In the genomic region with DNA sequence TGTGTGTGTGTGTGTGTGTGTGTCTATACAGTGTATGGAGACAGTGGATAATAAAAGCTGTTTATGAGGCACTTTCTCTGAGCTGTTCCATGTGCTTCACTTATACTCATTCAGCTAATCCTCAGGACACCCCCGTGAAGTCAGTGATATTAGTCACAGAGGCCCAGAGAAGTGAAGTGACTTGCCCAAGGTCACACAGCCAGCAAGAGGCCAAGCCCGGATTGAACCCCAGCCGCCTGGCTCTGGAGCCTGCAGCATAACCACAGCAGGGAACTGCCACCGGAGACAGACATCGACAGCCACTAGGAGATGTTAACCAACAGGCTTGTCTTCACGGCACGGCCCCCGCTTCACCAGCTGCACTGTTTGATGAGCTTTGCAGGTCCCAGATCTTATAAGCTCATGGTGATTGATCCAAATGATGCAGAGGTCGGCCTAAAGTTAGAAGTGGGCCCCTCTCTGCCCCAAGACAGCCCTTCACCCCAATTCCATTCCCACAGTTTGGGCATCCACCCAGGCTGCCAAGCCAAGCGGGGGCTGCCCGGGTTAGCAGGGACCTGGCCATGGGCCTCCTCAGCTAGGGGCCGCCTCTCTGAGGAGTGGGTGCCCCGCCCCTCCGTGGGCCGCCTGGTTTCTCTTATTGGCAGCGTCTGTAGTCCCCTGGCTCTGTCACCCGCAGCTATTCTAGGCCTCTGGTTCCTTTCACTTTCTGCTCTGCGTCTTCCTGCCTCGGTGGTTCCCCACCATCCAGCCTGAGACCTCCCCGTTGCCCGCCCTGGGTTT, we compare ENCODE assay signal across 9 cellular contexts. TPM values are rescaled to one million over a fixed set of nuclear protein-coding genes. Genes with fewer than 3 reads are reported as not detected.
DNase-seq lines count a peak whose midpoint lies in the region; ATAC-seq and TF ChIP-seq lines count a peak whose summit lies in the region.
"Had no signal": no experiment of that assay in that cellular context is flagged by ENCODE, and none has a peak within 500 bp of the region (broad histone marks: within the 10 kb centered on the region; RNA-seq: fewer than 3 reads in every experiment).

No MANE protein-coding gene starts in this region.

- peaks cover 5% of the 10 kb centered on the region; the same call in 1 of the 2 replicates for H3F3A ChIP-seq in PC-9 (ENCODE audit: insufficient read depth, low read depth)

- no peak overlapping the region for H2AFZ ChIP-seq in PC-9

- H3K79me2 ChIP-seq in PC-9 (ENCODE audit: low read depth): no peaks in the 10 kb centered on the region

- peak overlapping the region; percentile 82 for H3K27ac ChIP-seq in effector memory CD4-positive, alpha-beta T cell (ENCODE audit: insufficient read depth, low read length, poor library complexity, severe bottlenecking)
- no peak overlapping the region for H3K27ac ChIP-seq in PC-9
- H3K27ac ChIP-seq: SK-N-MC had no signal

- no peaks in the 10 kb centered on the region for H3K27me3 ChIP-seq in effector memory CD4-positive, alpha-beta T cell (replicated peaks; ENCODE audit: control insufficient read depth, insufficient read depth, low read length, poor library complexity, severe bottlenecking)
- H3K27me3 ChIP-seq in PC-9 (ENCODE audit: insufficient read depth, low read depth): no peaks in the 10 kb centered on the region

- BruUV-seq in PC-9 (replicated peaks; lab: Mats Ljungman, UMichigan): no TSS peak

- CTCF ChIA-PET in PC-9 (lab: Charles Lee): no interaction called here

- no peaks in the 10 kb centered on the region for H3K36me3 Mint-ChIP-seq in type B pancreatic cell

- peak; percentile 58 to 74 (median 63) for DNase-seq in effector memory CD4-positive, alpha-beta T cell
- peak; percentile 86 for DNase-seq in stimulated activated CD4-positive, alpha-beta T cell treated with anti-CD3 and anti-CD28 coated beads, Interleukin-4, amount 100 ng/mL, for 24 hours
- DNase-seq in type B pancreatic cell (ENCODE audit: extremely low spot score, unreplicated experiment) (no peak), NCI-H446 treated with DMSO at 0.1 percent for 48 hours (lab: John Stamatoyannopoulos, UW) (no peak), PC-9 (no peak)

- ATAC-seq in GM18909 (IDR thresholded peaks at IDR 0.05; ENCODE audit: poor library complexity, unreplicated experiment) (peak; percentile 82), HG03103 (IDR thresholded peaks at IDR 0.05; ENCODE audit: low read depth, unreplicated experiment) (peak; percentile 84)
- ATAC-seq in activated CD4-positive, CD25-positive, alpha-beta regulatory T cell treated with anti-CD3 and anti-CD28 coated beads, Interleukin-2, amount 50 U/mL, for 24 hours: peak; percentile 81 to 84

- H3K9me2 ChIP-seq in PC-9 (ENCODE audit: insufficient read depth): no peaks in the 10 kb centered on the region

- no peak overlapping the region for H3K27ac Mint-ChIP-seq in type B pancreatic cell

- TF ChIP-seq CTCF in type B pancreatic cell (conservative IDR thresholded peaks at IDR 0.05) (no peak), PC-9 (conservative IDR thresholded peaks at IDR 0.05) (no peak)

- no peak overlapping the region for H3K4me2 ChIP-seq in PC-9

- no peak overlapping the region for H3K4me3 Mint-ChIP-seq in type B pancreatic cell

- peaks cover 30% of the 10 kb centered on the region for H3K4me1 ChIP-seq in effector memory CD4-positive, alpha-beta T cell (ENCODE audit: control insufficient read depth, insufficient read depth, low read length, poor library complexity, severe bottlenecking)
- H3K4me1 ChIP-seq in PC-9 (replicated peaks; ENCODE audit: insufficient read depth): no peaks in the 10 kb centered on the region

- no peaks in the 10 kb centered on the region for H3K9me3 ChIP-seq in effector memory CD4-positive, alpha-beta T cell (ENCODE audit: control insufficient read depth, low read length)
- no peaks in the 10 kb centered on the region for H3K9me3 ChIP-seq in PC-9 (ENCODE audit: insufficient read depth, low read depth)

- H3K27me3 Mint-ChIP-seq in type B pancreatic cell: peaks cover 2% of the 10 kb centered on the region

- no peaks in the 10 kb centered on the region for H3K4me1 Mint-ChIP-seq in type B pancreatic cell (ENCODE audit: unreplicated experiment)

- POLR2A ChIA-PET in PC-9 (lab: Charles Lee; ENCODE audit: unreplicated experiment): no interaction called here

- intact Hi-C loops in PC-9 (cut with micrococcal nuclease; ENCODE audit: unreplicated experiment): no loop called here

- no peaks in the 10 kb centered on the region for H3K9me3 Mint-ChIP-seq in type B pancreatic cell

- H4K20me1 ChIP-seq in PC-9 (ENCODE audit: insufficient read depth): no peaks in the 10 kb centered on the region

- peak overlapping the region; percentile 31 for H3K4me3 ChIP-seq in effector memory CD4-positive, alpha-beta T cell (ENCODE audit: insufficient read depth, low read depth, low read length, poor library complexity, severe bottlenecking)
- no peak overlapping the region for H3K4me3 ChIP-seq in PC-9
- H3K4me3 ChIP-seq: SK-N-MC had no signal

- no peaks in the 10 kb centered on the region for H3K36me3 ChIP-seq in effector memory CD4-positive, alpha-beta T cell (ENCODE audit: control insufficient read depth, insufficient read depth, low read length)
- no peaks in the 10 kb centered on the region for H3K36me3 ChIP-seq in PC-9 (ENCODE audit: low read depth)

RNA-seq across cellular contexts. Expression of a gene that starts 30.9 kb away (rescaled TPM):
- total RNA-seq in type B pancreatic cell (ENCODE audit: low replicate concordance) (14.5 and 28.6 TPM in 2 replicates), PC-9 (2021) (4.6 and 6.7 TPM in 2 replicates)

RNA-seq across cellular contexts. Expression of a gene that starts 44.0 kb away (rescaled TPM):
- total RNA-seq in type B pancreatic cell (ENCODE audit: low replicate concordance) (not detected in 2 replicates), PC-9 (2021) (not detected in 2 replicates)

RNA-seq across cellular contexts. Expression of a gene that starts 48.3 kb away (rescaled TPM):
- total RNA-seq in type B pancreatic cell (ENCODE audit: low replicate concordance) (not detected in 2 replicates), PC-9 (2021) (not detected in 2 replicates)

RNA-seq across cellular contexts. Expression of a gene that starts 51.2 kb away (rescaled TPM):
- not detected in 2 replicates for total RNA-seq in type B pancreatic cell (ENCODE audit: low replicate concordance)
- not detected in 2 replicates for total RNA-seq in PC-9 (2021)

RNA-seq across cellular contexts. Expression of a gene that starts 56.0 kb away (rescaled TPM):
- not detected in 2 replicates for total RNA-seq in type B pancreatic cell (ENCODE audit: low replicate concordance)
- not detected in 2 replicates for total RNA-seq in PC-9 (2021)

Comparison
In these comparisons a context has a peak if more than half of its experiments do, and no peak if none do; other contexts are left out.
1. DNase-seq: peak in effector memory CD4-positive, alpha-beta T cell (3 of 3) and stimulated activated CD4-positive, alpha-beta T cell treated with anti-CD3 and anti-CD28 coated beads, Interleukin-4, amount 100 ng/mL, for 24 hours (single experiment); none in type B pancreatic cell (single experiment), NCI-H446 treated with DMSO at 0.1 percent for 48 hours (single experiment) and PC-9 (0 of 2).
2. Peak in every context shown above with its lines, with median percentiles within 50 percentile points of each other: ATAC-seq.